Comparison of ENCODE assay signal across 16 cellular contexts in the genomic region with DNA sequence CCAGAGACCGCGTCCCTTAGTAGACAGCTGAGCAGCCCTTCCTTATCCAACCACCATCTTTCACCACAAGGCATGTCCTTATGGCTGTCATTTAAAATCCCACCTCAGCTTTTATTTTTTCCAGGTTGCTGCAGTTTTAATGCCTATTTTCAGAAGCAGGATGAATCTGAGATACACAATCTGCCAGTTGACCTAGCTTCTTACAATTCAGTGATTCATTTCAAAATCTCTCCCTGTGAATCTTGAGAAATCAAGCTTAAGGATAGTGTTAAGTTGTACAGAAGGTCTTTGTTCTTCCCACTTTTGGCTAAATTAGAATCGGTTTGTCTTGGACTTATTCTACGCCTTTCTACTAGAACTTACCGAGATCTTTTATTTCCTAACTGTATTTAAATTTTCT.
"Had no signal": no experiment of that assay in that cellular context is flagged by ENCODE, and none has a peak within 500 bp of the region (broad histone marks: within the 10 kb centered on the region; RNA-seq: fewer than 3 reads in every experiment).

No MANE protein-coding gene starts in this region.

- H3K27ac ChIP-seq: ascending aorta, skin epidermis, suprapubic skin had no signal

- H3K27me3 ChIP-seq: ascending aorta, suprapubic skin had no signal

- DNase-seq: activated CD4-positive, alpha-beta T cell treated with anti-CD3 and anti-CD28 coated beads, Interleukin-2, amount 10 ng/mL, durations not matched to agents 7 days and 5 days; activated CD8-positive, alpha-beta memory T cell treated with anti-CD3 and anti-CD28 coated beads, Interleukin-2, amount 50 U/mL, for 48 hours; activated gamma-delta T cell treated with Interleukin-2 at 50 U/mL for 16 hours; activated naive CD8-positive, alpha-beta T cell treated with anti-CD3 and anti-CD28 coated beads, Interleukin-2, amount 10 ng/mL, durations not matched to agents 7 days and 5 days; activated T-cell treated with anti-CD3 and anti-CD28 coated beads, Interleukin-2, amount 50 U/mL, for 72 hours; glutamatergic neuron; mesendoderm; stimulated activated CD4-positive, alpha-beta T cell treated with anti-CD3 and anti-CD28 coated beads, Interleukin-15, amount 100 ng/mL, for 24 hours; stimulated activated CD4-positive, alpha-beta T cell treated with anti-CD3 and anti-CD28 coated beads, Interleukin-4, amount 100 ng/mL, for 1 hour; stimulated activated naive CD4-positive, alpha-beta T cell treated with Interleukin-2 at 50 U/mL for 16 hours; T-helper 2 cell had no signal

- ATAC-seq: activated T-cell treated with anti-CD3 and anti-CD28 coated beads, Interleukin-2, amount 50 U/mL, for 72 hours; natural killer cell treated with Interleukin-12 subunit alpha and Interleukin-12 subunit beta and Interleukin-15 and Interleukin-18, amount 100 ng/mL, for 72 hours; WTC11 had no signal

- H3K4me3 ChIP-seq: ascending aorta, skin epidermis, suprapubic skin had no signal

- H3K9me3 ChIP-seq: ascending aorta, suprapubic skin had no signal

- H3K4me1 ChIP-seq: ascending aorta had no signal

- H3K36me3 ChIP-seq: ascending aorta, suprapubic skin had no signal
